19 cellular contexts compared by ENCODE assay signal in genomic region chr11:121808096-121808495, GRCh38.
DNase-seq lines count a peak whose midpoint lies in the region; ATAC-seq, FAIRE-seq and TF ChIP-seq lines count a peak whose summit lies in the region.
"Had no signal": no experiment of that assay in that cellular context is flagged by ENCODE, and none has a peak within 500 bp of the region (broad histone marks: within the 10 kb centered on the region; RNA-seq: fewer than 3 reads in every experiment).

No MANE protein-coding gene starts in this region.

- no peaks in the 10 kb centered on the region for H3K4me1 ChIP-seq in HepG2 (ENCODE audit: insufficient read depth, low read length)
- H3K4me1 ChIP-seq in right lobe of liver, result no peaks in the 10 kb centered on the region
- H3K4me1 ChIP-seq in mesendoderm (ENCODE audit: control insufficient read depth, low read depth, low read length), result no peaks in the 10 kb centered on the region
- no peaks in the 10 kb centered on the region for H3K4me1 ChIP-seq in kidney (ENCODE audit: control insufficient read depth in 1 of 2, insufficient read depth in 1 of 2, low read depth in 1 of 2, low read length in 2 of 2)

- TF ChIP-seq EP300 in HepG2 (IDR thresholded peaks at IDR 0.05; ENCODE audit: low read depth in 2 of 2, low read length in 2 of 2), result no peak
- no peak for TF ChIP-seq EP300 in HepG2 (CRISPR knock-in tag; IDR thresholded peaks at IDR 0.05; ENCODE audit: borderline replicate concordance)

- POLR2A ChIA-PET in HepG2 (lab: Yijun Ruan, JAX) (no interaction called here), WTC11 (lab: Charles Lee) (no interaction called here)

- in situ Hi-C loops in HepG2 (cut with HindIII; ENCODE audit: extremely low pct_ligation_motif_present, low pct_unique_long_range_greater_than_20kb), result no loop called here

- H3K27me3 ChIP-seq in HepG2 (ENCODE audit: control insufficient read depth in 1 of 2, insufficient read depth in 2 of 2, low read length in 2 of 2) (no peaks in the 10 kb centered on the region), right lobe of liver (no peaks in the 10 kb centered on the region), mesendoderm (ENCODE audit: insufficient read depth, low read length, poor library complexity) (no peaks in the 10 kb centered on the region)

- CTCF ChIA-PET in HepG2 (lab: Yijun Ruan, JAX; ENCODE audit: low intra/inter-chr PET ratio, low total read pairs), result no interaction called here
- CTCF ChIA-PET in WTC11 (lab: Charles Lee), result no interaction called here

- no peaks in the 10 kb centered on the region for H4K20me1 ChIP-seq in HepG2 (ENCODE audit: insufficient read depth, low read length)

- H3K18ac ChIP-seq in mesendoderm (ENCODE audit: low read length), result no peak overlapping the region

- H3K36me3 Mint-ChIP-seq in WTC11, result peaks cover 19% of the 10 kb centered on the region
- H3K36me3 Mint-ChIP-seq: CD4-positive, alpha-beta memory T cell had no signal

- H3K23ac ChIP-seq in mesendoderm (ENCODE audit: low read length), result no peak overlapping the region

- no peak for ATAC-seq in HepG2
- ATAC-seq in right lobe of liver, result no peak
- peak; percentile 55; the same call in 1 of the 2 replicates for ATAC-seq in WTC11
- no peak for ATAC-seq in HG03457 (IDR thresholded peaks at IDR 0.05; ENCODE audit: unreplicated experiment)
- ATAC-seq: GM12878, HCT116 had no signal

- H3K4me2 ChIP-seq in HepG2 (ENCODE audit: low read depth, low read length) (no peak overlapping the region), mesendoderm (ENCODE audit: low read length) (no peak overlapping the region)

- no peak overlapping the region for H4K5ac ChIP-seq in mesendoderm (ENCODE audit: low read length)

- H3K36me3 ChIP-seq in HepG2 (replicated peaks in 1 of 2; ENCODE audit: control insufficient read depth in 1 of 2, insufficient read depth in 2 of 2, low read length in 2 of 2), result no peaks in the 10 kb centered on the region
- H3K36me3 ChIP-seq in right lobe of liver, result no peaks in the 10 kb centered on the region
- no peaks in the 10 kb centered on the region for H3K36me3 ChIP-seq in mesendoderm (ENCODE audit: control insufficient read depth, insufficient read depth, low read length)
- H3K36me3 ChIP-seq in kidney (ENCODE audit: control insufficient read depth in 1 of 2, insufficient read depth in 2 of 2, low read length in 2 of 2), result no peaks in the 10 kb centered on the region

- H2BK120ac ChIP-seq in mesendoderm (ENCODE audit: low read depth, low read length), result no peak overlapping the region

- FAIRE-seq in HepG2 (lab: Jason Lieb, UNC) (no peak), kidney (lab: Jason Lieb, UNC) (no peak)
- FAIRE-seq: GM12878 had no signal

- intact Hi-C loops in HepG2 (cut with micrococcal nuclease; ENCODE audit: unreplicated experiment) (no loop called here), right lobe of liver (cut with DNase I) (no loop called here), kidney (cut with DNase I) (no loop called here)

- DNase-seq in HepG2 (ENCODE audit: low spot score) (no peak), right lobe of liver (no peak), WTC11 (ENCODE audit: low spot score) (no peak), mesendoderm (no peak), substantia nigra (lab: John Stamatoyannopoulos, UW) (no peak), kidney (no peak)
- DNase-seq: 8988T; C1 segment of cervical spinal cord; Calu3; CD4-positive, alpha-beta memory T cell; COR-L47; DMS153; DMS79; EL; GDM1; H9 had no signal

- H3K4ac ChIP-seq in mesendoderm (ENCODE audit: low read depth, low read length), result no peak overlapping the region

- H3K56ac ChIP-seq in mesendoderm (ENCODE audit: low read length), result no peak overlapping the region

- H3K27ac ChIP-seq in HepG2 (ENCODE audit: extremely low read length, insufficient read depth, low read length) (no peak overlapping the region), right lobe of liver (no peak overlapping the region), mesendoderm (ENCODE audit: low read depth, low read length) (no peak overlapping the region), substantia nigra (ENCODE audit: low read depth, low read length, poor library complexity, severe bottlenecking) (no peak overlapping the region), kidney (ENCODE audit: low read depth in 2 of 2, low read length in 2 of 2) (no peak overlapping the region)

- H3K4me3 ChIP-seq in HepG2 (replicated peaks in 1 of 3; ENCODE audit: insufficient read depth in 1 of 3, low read depth in 2 of 3, low read length in 3 of 3) (no peak overlapping the region), right lobe of liver (no peak overlapping the region), mesendoderm (ENCODE audit: low read length) (no peak overlapping the region), kidney (ENCODE audit: low read length in 2 of 2) (no peak overlapping the region)
- H3K4me3 ChIP-seq: GM12878 had no signal

- no peak for TF ChIP-seq CTCF in HepG2 (CRISPR knock-in tag; IDR thresholded peaks at IDR 0.05)
- no peak for TF ChIP-seq CTCF in right lobe of liver (IDR thresholded peaks at IDR 0.05)
- TF ChIP-seq CTCF in WTC11 (IDR thresholded peaks at IDR 0.05), result no peak
- no peak for TF ChIP-seq CTCF in kidney (IDR thresholded peaks at IDR 0.05; ENCODE audit: borderline replicate concordance, extremely low read depth, insufficient read depth)

- H3K27me3 Mint-ChIP-seq in WTC11 (ENCODE audit: low read depth), result no peaks in the 10 kb centered on the region

- H3K9ac ChIP-seq in HepG2 (ENCODE audit: insufficient read depth, low read depth, low read length) (no peak overlapping the region), mesendoderm (ENCODE audit: low read length) (no peak overlapping the region), kidney (ENCODE audit: low read length in 2 of 2) (no peak overlapping the region)

- 17% methylated on average over 2 of the region's 2 CpGs for WGBS in HepG2 (ENCODE audit: low lambda C conversion rate)
- 38% methylated on average over 2 of the region's 2 CpGs for WGBS in right lobe of liver (ENCODE audit: insufficient coverage, low coverage, low lambda C conversion rate, missing lambda C conversion rate)
- WGBS in mesendoderm (ENCODE audit: extremely low coverage, insufficient coverage, low lambda C conversion rate), result no CpG with 5 or more reads among the region's 2 CpGs

- no peak for TF ChIP-seq RAD21 in HepG2 (CRISPR knock-in tag; IDR thresholded peaks at IDR 0.05)

- H2BK15ac ChIP-seq in mesendoderm (replicated peaks; ENCODE audit: low read depth), result peak overlapping the region; percentile 19

- H4K8ac ChIP-seq in mesendoderm (ENCODE audit: low read depth, low read length), result no peak overlapping the region

- H3K79me2 ChIP-seq in HepG2 (ENCODE audit: insufficient read depth, low read length) (no peaks in the 10 kb centered on the region), mesendoderm (ENCODE audit: control insufficient read depth, insufficient read depth, low read length) (no peaks in the 10 kb centered on the region)

- no peak overlapping the region for H2BK5ac ChIP-seq in mesendoderm (ENCODE audit: low read length)

- H2AFZ ChIP-seq in HepG2 (ENCODE audit: low read length), result no peak overlapping the region

- TF ChIP-seq POLR2A in HepG2 (IDR thresholded peaks at IDR 0.05; ENCODE audit: insufficient read depth in 1 of 2, low read depth in 2 of 2, low read length in 2 of 2) (no peak), right lobe of liver (IDR thresholded peaks at IDR 0.05) (no peak)

- peaks cover 20% of the 10 kb centered on the region for H3K9me3 Mint-ChIP-seq in WTC11

- H2AK5ac ChIP-seq in mesendoderm (ENCODE audit: low read length), result no peak overlapping the region

- no TSS peak for BruUV-seq in HepG2 (replicated peaks; lab: Mats Ljungman, UMichigan)

- peaks cover 49% of the 10 kb centered on the region for H3K4me1 Mint-ChIP-seq in WTC11

- H3K9me3 ChIP-seq in HepG2 (ENCODE audit: low read length) (peaks cover 15% of the 10 kb centered on the region), right lobe of liver (peaks cover 0 to 7% (median 0%) of the 10 kb centered on the region in 4 donors), kidney (ENCODE audit: control insufficient read depth in 1 of 2, low read length in 2 of 2) (peaks cover 3 to 4% of the 10 kb centered on the region in 2 donors)

- H3K4me3 Mint-ChIP-seq in WTC11, result no peak overlapping the region
- H3K4me3 Mint-ChIP-seq: CD4-positive, alpha-beta memory T cell; H9 had no signal

- no peaks in the 10 kb centered on the region for H3K79me1 ChIP-seq in mesendoderm (ENCODE audit: low read length)

- no peak overlapping the region for H3K27ac Mint-ChIP-seq in WTC11
- H3K27ac Mint-ChIP-seq: CD4-positive, alpha-beta memory T cell had no signal

TF ChIP-seq in HepG2, 621 proteins besides CTCF, POLR2A, EP300 and RAD21:
- TF ChIP-seq KLF12 (CRISPR knock-in tag; IDR thresholded peaks at IDR 0.05; ENCODE audit: borderline replicate concordance) (no peak), MAFF (IDR thresholded peaks at IDR 0.05; ENCODE audit: low read depth, low read length) (peak; percentile 84), MAFK (conservative IDR thresholded peaks at IDR 0.05 in 1 of 2, IDR thresholded peaks at IDR 0.05 in 1 of 2; ENCODE audit: low read length in 2 of 2) (peak; percentile 68 to 91), RFX3 (CRISPR knock-in tag; IDR thresholded peaks at IDR 0.05) (no peak), REPIN1 (CRISPR knock-in tag; IDR thresholded peaks at IDR 0.05; ENCODE audit: borderline replicate concordance, low read depth) (no peak)

TF ChIP-seq in WTC11, 78 proteins besides CTCF, POLR2A, EP300 and RAD21 (continues in another document):
- TF ChIP-seq ZBTB21 (CRISPR knock-in tag; IDR thresholded peaks at IDR 0.05; ENCODE audit: borderline replicate concordance) (no peak), GABPB1 (CRISPR knock-in tag; IDR thresholded peaks at IDR 0.05) (no peak), FOXJ3 (CRISPR knock-in tag; IDR thresholded peaks at IDR 0.05; ENCODE audit: borderline replicate concordance) (no peak), CREB1 (CRISPR knock-in tag; IDR thresholded peaks at IDR 0.05) (no peak), ZNF263 (CRISPR knock-in tag; IDR thresholded peaks at IDR 0.05; ENCODE audit: low read depth) (no peak), NFATC4 (CRISPR knock-in tag; IDR thresholded peaks at IDR 0.05) (no peak), NFYB (CRISPR knock-in tag; conservative IDR thresholded peaks at IDR 0.05; ENCODE audit: low read depth) (no peak), TCF7 (CRISPR knock-in tag; IDR thresholded peaks at IDR 0.05; ENCODE audit: low read depth) (no peak), ETV6 (CRISPR knock-in tag; IDR thresholded peaks at IDR 0.05) (no peak)
